In genomic region chr3:77919244-77919643, GRCh38 we compare ENCODE assay signal across 24 cellular contexts.
"Had no signal": no experiment of that assay in that cellular context is flagged by ENCODE, and none has a peak within 500 bp of the region (broad histone marks: within the 10 kb centered on the region; RNA-seq: fewer than 3 reads in every experiment).

No MANE protein-coding gene starts in this region.

- H3K4me1 Mint-ChIP-seq: immature natural killer cell; naive thymus-derived CD8-positive, alpha-beta T cell; nephron; neural crest cell; stimulated activated effector memory CD8-positive, alpha-beta T cell treated with anti-CD3 and anti-CD28 coated beads, Interleukin-12 subunit alpha, Interleukin-12 subunit beta, amount 100 ng/mL, for 72 hours had no signal

- H3K36me3 ChIP-seq: heart right ventricle, left ventricle myocardium inferior, neutrophil, ovary, right atrium auricular region, right lobe of liver, suprapubic skin, thoracic aorta, tibial artery, upper lobe of right lung had no signal

- H3K27me3 Mint-ChIP-seq: naive thymus-derived CD8-positive, alpha-beta T cell; progenitor cell of endocrine pancreas; stimulated activated naive CD8-positive, alpha-beta T cell treated with anti-CD3 and anti-CD28 coated beads, Interleukin-15, Interleukin-2, amounts not matched to agents 100 ng/mL and 50 ng/mL, for 24 hours had no signal

- H3K4me3 ChIP-seq: heart right ventricle, left ventricle myocardium inferior, lung, ovary, right atrium auricular region, right lobe of liver, suprapubic skin, thoracic aorta, tibial artery, upper lobe of right lung had no signal

- H3K27me3 ChIP-seq: heart right ventricle, neutrophil, ovary, right atrium auricular region, right lobe of liver, suprapubic skin, tibial artery, upper lobe of right lung had no signal

- DNase-seq: heart right ventricle; hippocampal formation; immature natural killer cell; left ventricle myocardium inferior; naive thymus-derived CD8-positive, alpha-beta T cell; occipital lobe; ovary; right lobe of liver; stimulated activated CD4-positive, alpha-beta T cell treated with anti-CD3 and anti-CD28 coated beads, Interleukin-12 subunit alpha, Interleukin-12 subunit beta, amount 100 ng/mL, for 4 hours; stimulated activated CD4-positive, alpha-beta T cell treated with anti-CD3 and anti-CD28 coated beads, Interleukin-4, amount 100 ng/mL, for 24 hours; stimulated activated naive CD4-positive, alpha-beta T cell; tibial artery; trophoblast cell; upper lobe of right lung had no signal

- H3K4me1 ChIP-seq: heart right ventricle, left ventricle myocardium inferior, right atrium auricular region, right lobe of liver, suprapubic skin, tibial artery, upper lobe of right lung had no signal

- H3K27ac Mint-ChIP-seq: immature natural killer cell; naive thymus-derived CD8-positive, alpha-beta T cell; nephron; progenitor cell of endocrine pancreas; stimulated activated effector memory CD8-positive, alpha-beta T cell treated with anti-CD3 and anti-CD28 coated beads, Interleukin-12 subunit alpha, Interleukin-12 subunit beta, amount 100 ng/mL, for 72 hours; stimulated activated naive CD8-positive, alpha-beta T cell treated with anti-CD3 and anti-CD28 coated beads, Interleukin-15, Interleukin-2, amounts not matched to agents 100 ng/mL and 50 ng/mL, for 24 hours had no signal

- H3K4me3 Mint-ChIP-seq: immature natural killer cell; naive thymus-derived CD8-positive, alpha-beta T cell; nephron; neural crest cell; stimulated activated effector memory CD8-positive, alpha-beta T cell treated with anti-CD3 and anti-CD28 coated beads, Interleukin-12 subunit alpha, Interleukin-12 subunit beta, amount 100 ng/mL, for 72 hours; stimulated activated naive CD8-positive, alpha-beta T cell treated with anti-CD3 and anti-CD28 coated beads, Interleukin-15, Interleukin-2, amounts not matched to agents 100 ng/mL and 50 ng/mL, for 24 hours had no signal

- H3K9me3 ChIP-seq: right lobe of liver, suprapubic skin had no signal

- H3K27ac ChIP-seq: heart right ventricle, left ventricle myocardium inferior, neutrophil, ovary, right atrium auricular region, right lobe of liver, suprapubic skin, thoracic aorta, tibial artery, upper lobe of right lung had no signal

- H3K36me3 Mint-ChIP-seq: immature natural killer cell; naive thymus-derived CD8-positive, alpha-beta T cell; stimulated activated effector memory CD8-positive, alpha-beta T cell treated with anti-CD3 and anti-CD28 coated beads, Interleukin-12 subunit alpha, Interleukin-12 subunit beta, amount 100 ng/mL, for 72 hours had no signal
